12 cellular contexts compared by ENCODE assay signal in genomic region chr3:156149781-156150375, GRCh38. TPM values are rescaled to one million over a fixed set of nuclear protein-coding genes. Genes with fewer than 3 reads are reported as not detected.
DNase-seq lines count a peak whose midpoint lies in the region; ATAC-seq and TF ChIP-seq lines count a peak whose summit lies in the region.
"Had no signal": no experiment of that assay in that cellular context is flagged by ENCODE, and none has a peak within 500 bp of the region (broad histone marks: within the 10 kb centered on the region; RNA-seq: fewer than 3 reads in every experiment).

No MANE protein-coding gene starts in this region.

- H3K27me3 ChIP-seq in right atrium auricular region (no peaks in the 10 kb centered on the region), psoas muscle (ENCODE audit: insufficient read depth in 3 of 3, low read length in 2 of 3) (no peaks in the 10 kb centered on the region)
- H3K27me3 ChIP-seq in CD8-positive, alpha-beta T cell (ENCODE audit: insufficient read depth, low read length) = no peaks in the 10 kb centered on the region

- no peak overlapping the region for H3K4me3 ChIP-seq in right atrium auricular region
- H3K4me3 ChIP-seq in fibroblast of the aortic adventitia (ENCODE audit: low read depth, low read length) = no peak overlapping the region
- H3K4me3 ChIP-seq in psoas muscle = no peak overlapping the region
- no peak overlapping the region for H3K4me3 ChIP-seq in CD8-positive, alpha-beta T cell (ENCODE audit: low read depth, low read length)

- POLR2A ChIA-PET in CD8-positive, alpha-beta T cell (lab: Charles Lee) = no interaction called here

- intact Hi-C loops in cardiac septum (cut with DNase I) = loop anchor here (2.0 to 5.0 kb wide), 3 partner anchors 361 to 992 kb away; no protein-coding TSS in a partner anchor
- intact Hi-C loops in psoas muscle (cut with DNase I) = loop anchor here (2.0 to 10.0 kb wide), 4 partner anchors 302 to 932 kb away; no protein-coding TSS in a partner anchor
- intact Hi-C loops in CD8-positive, alpha-beta T cell (cut with DNase I, micrococcal nuclease) = loop anchor here (1.0 to 10.0 kb wide), 14 partner anchors 232 to 1422 kb away; partner anchors contain the start of gene TIPARP (in 2 of the 2)

- H3K27me3 Mint-ChIP-seq in CD8-positive, alpha-beta T cell (ENCODE audit: low read depth) = peaks cover 7% of the 10 kb centered on the region

- H3K27ac Mint-ChIP-seq in CD8-positive, alpha-beta T cell = no peak overlapping the region
- H3K27ac Mint-ChIP-seq: activated naive CD4-positive, alpha-beta T cell treated with anti-CD3 and anti-CD28 coated beads, Interleukin-2, amount 50 U/mL, for 72 hours; HFFc6; IgD-negative memory B cell had no signal

- H3K9me3 ChIP-seq in right atrium auricular region (no peaks in the 10 kb centered on the region), psoas muscle (no peaks in the 10 kb centered on the region)
- no peaks in the 10 kb centered on the region for H3K9me3 ChIP-seq in CD8-positive, alpha-beta T cell (ENCODE audit: low read length)

- DNase-seq in right atrium auricular region (ENCODE audit: low spot score) (no peak), cardiac septum (ENCODE audit: low spot score) (no peak), fibroblast of the aortic adventitia (ENCODE audit: low read depth) (peak; percentile 28), psoas muscle (no peak), NCI-H2196 (lab: John Stamatoyannopoulos, UW; ENCODE audit: unreplicated experiment) (no peak), Ammon's horn (ENCODE audit: low spot score) (no peak)
- DNase-seq in CD8-positive, alpha-beta T cell = no peak

- 28 to 47% (median 38%) methylated on average over 4 of the region's 4 CpGs for WGBS in psoas muscle, 3 donors

- no peak for TF ChIP-seq CTCF in right atrium auricular region (IDR thresholded peaks at IDR 0.05)
- TF ChIP-seq CTCF in fibroblast of the aortic adventitia (IDR thresholded peaks at IDR 0.05; ENCODE audit: insufficient read depth, low read length) = no peak
- no peak for TF ChIP-seq CTCF in psoas muscle (IDR thresholded peaks at IDR 0.05)
- TF ChIP-seq CTCF in CD8-positive, alpha-beta T cell (IDR thresholded peaks at IDR 0.05) = no peak

- no peaks in the 10 kb centered on the region for H3K36me3 Mint-ChIP-seq in CD8-positive, alpha-beta T cell
- H3K36me3 Mint-ChIP-seq: activated naive CD4-positive, alpha-beta T cell treated with anti-CD3 and anti-CD28 coated beads, Interleukin-2, amount 50 U/mL, for 72 hours; IgD-negative memory B cell had no signal

- peak in 1 of 4 donors; percentile 17 for ATAC-seq in psoas muscle
- no peak for ATAC-seq in CD8-positive, alpha-beta T cell
- no peak for ATAC-seq in GM21528 (IDR thresholded peaks at IDR 0.05; ENCODE audit: low FRiP score, unreplicated experiment)

- no peaks in the 10 kb centered on the region for H3K36me3 ChIP-seq in right atrium auricular region
- no peaks in the 10 kb centered on the region for H3K36me3 ChIP-seq in psoas muscle (ENCODE audit: insufficient read depth in 1 of 2, low read depth in 1 of 2)
- H3K36me3 ChIP-seq in CD8-positive, alpha-beta T cell (ENCODE audit: insufficient read depth, low read length) = no peaks in the 10 kb centered on the region

- no peak overlapping the region for H3K4me3 Mint-ChIP-seq in CD8-positive, alpha-beta T cell
- H3K4me3 Mint-ChIP-seq: HFFc6 had no signal

- H3K27ac ChIP-seq in right atrium auricular region (peak overlapping the region; percentile 57 to 79), psoas muscle (peak overlapping the region; percentile 44)
- no peak overlapping the region for H3K27ac ChIP-seq in CD8-positive, alpha-beta T cell (ENCODE audit: low read depth, low read length)

- peaks cover 3% of the 10 kb centered on the region for H3K4me1 Mint-ChIP-seq in CD8-positive, alpha-beta T cell (ENCODE audit: low read depth)

- CTCF ChIA-PET in CD8-positive, alpha-beta T cell (lab: Charles Lee) = interaction anchor here (1.0 to 7.2 kb wide), 18 partner anchors 9 to 987 kb away, joined by 3 to 125 read pairs (median 4); partner anchors contain the start of gene SSR3

- H3K9me3 Mint-ChIP-seq in CD8-positive, alpha-beta T cell = no peaks in the 10 kb centered on the region
- H3K9me3 Mint-ChIP-seq: activated naive CD4-positive, alpha-beta T cell treated with anti-CD3 and anti-CD28 coated beads, Interleukin-2, amount 50 U/mL, for 72 hours; HFFc6; IgD-negative memory B cell had no signal

- peaks cover 0 to 38% of the 10 kb centered on the region in 2 donors for H3K4me1 ChIP-seq in right atrium auricular region
- peaks cover 6% of the 10 kb centered on the region for H3K4me1 ChIP-seq in psoas muscle
- H3K4me1 ChIP-seq in CD8-positive, alpha-beta T cell (ENCODE audit: insufficient read depth, low read length) = no peaks in the 10 kb centered on the region

RNA-seq across cellular contexts. Expression of gene KCNAB1, which starts 29.5 kb away (rescaled TPM):
- total RNA-seq in right atrium auricular region (1 to 10 TPM; 2.0 to 3.2 TPM), cardiac septum (2.5 TPM), fibroblast of the aortic adventitia (ENCODE audit: low replicate concordance) (3.3 and 9.2 TPM in 2 replicates), psoas muscle (1 to 10 TPM in 2 of 4 donors, under 1 TPM in 2; 0.74 to 3.1 (median 1.0) TPM)
- 1 to 10 TPM in 1 of 3 donors, under 1 TPM in 2; 0.66 to 1.1 (median 0.91) TPM for polyA plus RNA-seq in psoas muscle
- not detected for total RNA-seq in CD8-positive, alpha-beta T cell
- total RNA-seq: activated naive CD4-positive, alpha-beta T cell treated with anti-CD3 and anti-CD28 coated beads, Interleukin-2, amount 50 U/mL, for 72 hours; HFFc6; NCI-H460 had no signal
